ENCODE assay signal across 1 cellular context in the genomic region with DNA sequence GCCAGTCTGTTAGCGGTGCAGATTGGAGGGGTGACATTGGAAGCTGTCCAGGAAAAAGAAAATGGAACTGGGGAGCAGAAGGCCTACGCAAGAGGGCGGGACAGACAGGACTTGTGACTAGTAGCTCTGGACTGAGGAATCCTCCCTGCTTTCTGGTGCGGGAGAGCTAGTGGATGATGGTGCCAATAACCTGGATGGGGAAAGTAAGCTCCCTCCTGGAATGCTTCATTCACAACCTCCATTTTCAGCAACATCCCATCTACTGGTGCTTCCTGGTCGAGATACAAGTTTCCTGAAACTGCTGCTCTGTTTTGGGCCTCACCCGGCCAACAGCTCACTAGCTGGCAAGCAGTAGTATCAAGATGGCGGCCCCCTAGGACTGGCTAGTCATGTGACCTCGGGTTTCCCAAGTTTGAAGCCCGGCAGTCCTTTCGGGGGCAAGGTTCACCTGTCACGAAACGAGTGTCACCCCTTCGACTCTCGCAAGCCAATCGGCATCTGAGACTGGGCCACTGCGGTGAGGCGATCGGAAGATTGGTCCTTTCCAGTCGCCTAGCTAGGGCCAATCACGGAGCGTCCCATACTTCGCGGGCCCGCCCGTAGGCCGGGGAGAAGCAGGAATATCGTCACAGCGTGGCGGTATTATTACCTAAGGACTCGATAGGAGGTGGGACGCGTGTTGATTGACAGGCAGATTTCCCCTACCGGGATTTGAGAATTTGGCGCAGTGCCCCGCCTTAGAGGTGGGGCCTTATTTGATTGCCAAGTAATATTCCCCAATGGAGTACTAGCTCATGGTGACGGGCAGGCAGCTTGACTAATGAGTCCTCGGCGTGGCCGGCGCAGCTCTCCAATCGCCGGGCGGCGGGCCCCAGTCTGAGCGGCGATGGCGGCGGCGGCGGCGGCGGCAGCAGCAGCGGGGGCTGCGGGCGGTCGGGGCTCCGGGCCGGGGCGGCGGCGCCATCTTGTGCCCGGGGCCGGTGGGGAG.
TF ChIP-seq lines count a peak whose summit lies in the region.

A gene with protein sequence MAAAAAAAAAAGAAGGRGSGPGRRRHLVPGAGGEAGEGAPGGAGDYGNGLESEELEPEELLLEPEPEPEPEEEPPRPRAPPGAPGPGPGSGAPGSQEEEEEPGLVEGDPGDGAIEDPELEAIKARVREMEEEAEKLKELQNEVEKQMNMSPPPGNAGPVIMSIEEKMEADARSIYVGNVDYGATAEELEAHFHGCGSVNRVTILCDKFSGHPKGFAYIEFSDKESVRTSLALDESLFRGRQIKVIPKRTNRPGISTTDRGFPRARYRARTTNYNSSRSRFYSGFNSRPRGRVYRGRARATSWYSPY (plus strand): TSS at position 874 of the 988 bp plus-strand sequence. CDS start 13 bp downstream, at position 887.

TF ChIP-seq in A549, 52 proteins besides CTCF, POLR2A, EP300 and RAD21 (continued from another document):
- TF ChIP-seq, protein P1, sequence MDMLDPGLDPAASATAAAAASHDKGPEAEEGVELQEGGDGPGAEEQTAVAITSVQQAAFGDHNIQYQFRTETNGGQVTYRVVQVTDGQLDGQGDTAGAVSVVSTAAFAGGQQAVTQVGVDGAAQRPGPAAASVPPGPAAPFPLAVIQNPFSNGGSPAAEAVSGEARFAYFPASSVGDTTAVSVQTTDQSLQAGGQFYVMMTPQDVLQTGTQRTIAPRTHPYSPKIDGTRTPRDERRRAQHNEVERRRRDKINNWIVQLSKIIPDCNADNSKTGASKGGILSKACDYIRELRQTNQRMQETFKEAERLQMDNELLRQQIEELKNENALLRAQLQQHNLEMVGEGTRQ (IDR thresholded peaks at IDR 0.05), result peak; percentile 93
- TF ChIP-seq, protein P2, sequence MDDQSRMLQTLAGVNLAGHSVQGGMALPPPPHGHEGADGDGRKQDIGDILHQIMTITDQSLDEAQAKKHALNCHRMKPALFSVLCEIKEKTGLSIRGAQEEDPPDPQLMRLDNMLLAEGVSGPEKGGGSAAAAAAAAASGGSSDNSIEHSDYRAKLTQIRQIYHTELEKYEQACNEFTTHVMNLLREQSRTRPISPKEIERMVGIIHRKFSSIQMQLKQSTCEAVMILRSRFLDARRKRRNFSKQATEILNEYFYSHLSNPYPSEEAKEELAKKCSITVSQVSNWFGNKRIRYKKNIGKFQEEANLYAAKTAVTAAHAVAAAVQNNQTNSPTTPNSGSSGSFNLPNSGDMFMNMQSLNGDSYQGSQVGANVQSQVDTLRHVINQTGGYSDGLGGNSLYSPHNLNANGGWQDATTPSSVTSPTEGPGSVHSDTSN (IDR thresholded peaks at IDR 0.05), result peak; percentile 98
- TF ChIP-seq CHD2 (IDR thresholded peaks at IDR 0.05; ENCODE audit: low read length, partially characterized antibody) (peak; percentile 51), EHMT2 (IDR thresholded peaks at IDR 0.05; ENCODE audit: low read depth) (peak; percentile 56; the same call in 1 of the 2 replicates), FOSL2 (IDR thresholded peaks at IDR 0.05) (no peak), FOSL2 (CRISPR knock-in tag; IDR thresholded peaks at IDR 0.05) (0 out of 2 replicates have a peak, but pooled peaks have one; percentile 23), NPAS2 (CRISPR knock-in tag; IDR thresholded peaks at IDR 0.05; ENCODE audit: borderline replicate concordance) (no peak)
- TF ChIP-seq, protein P3, sequence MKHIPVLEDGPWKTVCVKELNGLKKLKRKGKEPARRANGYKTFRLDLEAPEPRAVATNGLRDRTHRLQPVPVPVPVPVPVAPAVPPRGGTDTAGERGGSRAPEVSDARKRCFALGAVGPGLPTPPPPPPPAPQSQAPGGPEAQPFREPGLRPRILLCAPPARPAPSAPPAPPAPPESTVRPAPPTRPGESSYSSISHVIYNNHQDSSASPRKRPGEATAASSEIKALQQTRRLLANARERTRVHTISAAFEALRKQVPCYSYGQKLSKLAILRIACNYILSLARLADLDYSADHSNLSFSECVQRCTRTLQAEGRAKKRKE (CRISPR knock-in tag; IDR thresholded peaks at IDR 0.05; ENCODE audit: low read depth), result 0 out of 2 replicates have a peak, but pooled peaks have one; percentile 46
TF ChIP-seq in A549: peak in this region for 12.
